8 cellular contexts compared by ENCODE assay signal in the genomic region with DNA sequence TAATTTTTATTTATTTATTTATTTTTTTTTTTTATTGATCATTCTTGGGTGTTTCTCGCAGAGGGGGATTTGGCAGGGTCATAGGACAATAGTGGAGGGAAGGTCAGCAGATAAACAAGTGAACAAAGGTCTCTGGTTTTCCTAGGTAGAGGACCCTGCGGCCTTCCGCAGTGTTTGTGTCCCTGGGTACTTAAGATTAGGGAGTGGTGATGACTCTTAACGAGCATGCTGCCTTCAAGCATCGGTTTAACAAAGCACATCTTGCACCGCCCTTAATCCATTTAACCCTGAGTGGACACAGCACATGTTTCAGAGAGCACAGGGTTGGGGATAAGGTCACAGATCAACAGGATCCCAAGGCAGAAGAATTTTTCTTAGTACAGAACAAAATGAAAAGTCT. TPM values are rescaled to one million over a fixed set of nuclear protein-coding genes. Genes with fewer than 3 reads are reported as not detected.
DNase-seq lines count a peak whose midpoint lies in the region; ATAC-seq, FAIRE-seq and TF ChIP-seq lines count a peak whose summit lies in the region.
"Not testable (repeated sequence)": the region's sequence is repeated elsewhere in the genome, so short reads cannot be mapped to it uniquely, and the experiment has no call there.

No MANE protein-coding gene starts in this region.

- not testable (repeated sequence) for H3K79me2 ChIP-seq in HepG2 (ENCODE audit: insufficient read depth, low read length)

- H2AFZ ChIP-seq in HepG2 (ENCODE audit: low read length): not testable (repeated sequence)

- peaks cover 11% of the 10 kb centered on the region for H3K4me1 ChIP-seq in HepG2 (ENCODE audit: insufficient read depth, low read length)
- not testable (repeated sequence) for H3K4me1 ChIP-seq in tibial artery

- in situ Hi-C loops in HepG2 (cut with HindIII; ENCODE audit: extremely low pct_ligation_motif_present, low pct_unique_long_range_greater_than_20kb): not testable (repeated sequence)

- peak overlapping the region; percentile 98; the same call in 1 of the 2 replicates for H3K4me2 ChIP-seq in HepG2 (ENCODE audit: low read depth, low read length)

- H3K27ac ChIP-seq in HepG2 (ENCODE audit: extremely low read length, insufficient read depth, low read length); tibial artery: not testable (repeated sequence)

- not testable (repeated sequence) for H3K9ac ChIP-seq in HepG2 (ENCODE audit: insufficient read depth, low read depth, low read length)

- H4K20me1 ChIP-seq in HepG2 (ENCODE audit: insufficient read depth, low read length): not testable (repeated sequence)

- not testable (repeated sequence) for H3K36me3 ChIP-seq in bronchial epithelial cell (ENCODE audit: control insufficient read depth, insufficient read depth, low read length); HepG2 (replicated peaks in 1 of 2; ENCODE audit: control insufficient read depth in 1 of 2, insufficient read depth in 2 of 2, low read length in 2 of 2); tibial artery

- not testable (repeated sequence) for H3K27ac Mint-ChIP-seq in HFFc6

- not testable (repeated sequence) for TF ChIP-seq EP300 in HepG2 (IDR thresholded peaks at IDR 0.05; ENCODE audit: low read depth in 2 of 2, low read length in 2 of 2); HepG2 (CRISPR knock-in tag; IDR thresholded peaks at IDR 0.05; ENCODE audit: borderline replicate concordance)

- not testable (repeated sequence) for FAIRE-seq in bronchial epithelial cell (lab: Jason Lieb, UNC); HepG2 (lab: Jason Lieb, UNC)

- not testable (repeated sequence) for TF ChIP-seq RAD21 in HepG2 (CRISPR knock-in tag; IDR thresholded peaks at IDR 0.05)

- POLR2A ChIA-PET in HepG2 (lab: Yijun Ruan, JAX): not testable (repeated sequence)

- ATAC-seq in HepG2: not testable (repeated sequence)

- not testable (repeated sequence) for H3K9me3 Mint-ChIP-seq in HFFc6

- H3K4me3 ChIP-seq in AG09309 (ENCODE audit: control insufficient read depth, low read depth, low read length) (peak overlapping the region; percentile 42), WI38 (ENCODE audit: low read depth, low read length) (peak overlapping the region; percentile 62; the same call in 1 of the 2 replicates), bronchial epithelial cell (ENCODE audit: low read depth, low read length) (peak overlapping the region; percentile 45), fibroblast of mammary gland (ENCODE audit: control insufficient read depth, low read depth, low read length) (peak overlapping the region; percentile 49), HepG2 (replicated peaks in 1 of 3; ENCODE audit: insufficient read depth in 1 of 3, low read depth in 2 of 3, low read length in 3 of 3) (peak overlapping the region in 1 of 3 experiments; percentile 77; a peak in 3 of 6 replicates), retinal pigment epithelial cell (ENCODE audit: low read length) (peak overlapping the region; percentile 61), tibial artery (peak overlapping the region; percentile 56 to 65)

- not testable (repeated sequence) for TF ChIP-seq POLR2A in HepG2 (IDR thresholded peaks at IDR 0.05; ENCODE audit: insufficient read depth in 1 of 2, low read depth in 2 of 2, low read length in 2 of 2)

- 14% methylated on average over 6 of the region's 6 CpGs for WGBS in HepG2 (ENCODE audit: low lambda C conversion rate)

- DNase-seq in AG09309 (ENCODE audit: low read depth); HFFc6; bronchial epithelial cell (ENCODE audit: low read depth); fibroblast of mammary gland (ENCODE audit: low read depth); HepG2 (ENCODE audit: low spot score); retinal pigment epithelial cell (ENCODE audit: low read depth); tibial artery: not testable (repeated sequence)

- intact Hi-C loops in HepG2 (cut with micrococcal nuclease; ENCODE audit: unreplicated experiment); tibial artery (cut with DNase I; ENCODE audit: low total_unique reads): not testable (repeated sequence)

- CTCF ChIA-PET in HepG2 (lab: Yijun Ruan, JAX; ENCODE audit: low intra/inter-chr PET ratio, low total read pairs): not testable (repeated sequence)

- TF ChIP-seq CTCF in AG09309 (IDR thresholded peaks at IDR 0.05; ENCODE audit: control insufficient read depth, insufficient read depth, low read depth, low read length, missing control alignments); HFFc6 (IDR thresholded peaks at IDR 0.05); WI38 (IDR thresholded peaks at IDR 0.05; ENCODE audit: low read depth, low read length); bronchial epithelial cell (IDR thresholded peaks at IDR 0.05; ENCODE audit: insufficient read depth, low read length, severe bottlenecking); fibroblast of mammary gland (conservative IDR thresholded peaks at IDR 0.05; ENCODE audit: control insufficient read depth, insufficient read depth, low read depth, low read length); HepG2 (CRISPR knock-in tag; IDR thresholded peaks at IDR 0.05); retinal pigment epithelial cell (conservative IDR thresholded peaks at IDR 0.05; ENCODE audit: low read depth, low read length); tibial artery (IDR thresholded peaks at IDR 0.05): not testable (repeated sequence)

- H3K36me3 Mint-ChIP-seq in HFFc6 (ENCODE audit: low read depth): not testable (repeated sequence)

- BruUV-seq in HepG2 (replicated peaks; lab: Mats Ljungman, UMichigan): not testable (repeated sequence)

- H3K27me3 ChIP-seq in bronchial epithelial cell (ENCODE audit: control insufficient read depth, insufficient read depth, low read length); tibial artery: not testable (repeated sequence)
- H3K27me3 ChIP-seq in HepG2 (ENCODE audit: control insufficient read depth in 1 of 2, insufficient read depth in 2 of 2, low read length in 2 of 2): peaks cover 5 to 30% of the 10 kb centered on the region in 2 experiments; a peak in 3 of 5 replicates

- H3K4me1 Mint-ChIP-seq in HFFc6 (ENCODE audit: low read depth): peaks cover 22% of the 10 kb centered on the region

- peak overlapping the region; percentile 85 for H3K4me3 Mint-ChIP-seq in HFFc6

- H3K9me3 ChIP-seq in HepG2 (ENCODE audit: low read length); tibial artery: not testable (repeated sequence)

- not testable (repeated sequence) for H3K27me3 Mint-ChIP-seq in HFFc6 (ENCODE audit: insufficient read depth)

RNA-seq across cellular contexts. Expression of a gene that starts 8.8 kb away (rescaled TPM):
- 10 to 100 TPM in 3 of 6 experiments, 1 to 10 TPM in 3; 9.4 to 10.6 (median 9.9) TPM for total RNA-seq in HFFc6 (2021; fragmentation: NEBNext Ultra II Directional; extraction: Animal tissue kit (Norgen Biotek cat#: 25700))
- total RNA-seq in bronchial epithelial cell (19.2 and 32.6 TPM in 2 replicates), HepG2 (2016; rRNA removed; fragmentation: Illumina TruSeq; extraction: Trizol) (15.3 and 16.3 TPM in 2 replicates)
- 14.7 and 15.7 TPM in 2 replicates for total RNA-seq in HepG2 (2016; cell fraction: cytosol; rRNA removed; fragmentation: Illumina TruSeq; extraction: Trizol; ENCODE audit: low read depth)
- total RNA-seq in HepG2 (2016; cell fraction: insoluble cytoplasmic fraction; rRNA removed; fragmentation: Illumina TruSeq; extraction: Trizol): 14.5 and 14.7 TPM in 2 replicates
- total RNA-seq in HepG2 (2016; cell fraction: membrane; rRNA removed; fragmentation: Illumina TruSeq; extraction: Trizol): 22.4 and 23.5 TPM in 2 replicates
- total RNA-seq in HepG2 (2016; cell fraction: nucleus; rRNA removed; fragmentation: Illumina TruSeq; extraction: Trizol): 7.6 and 10.7 TPM in 2 replicates
- 20.9 and 22.5 TPM in 2 replicates for polyA plus RNA-seq in HepG2 (2011; rRNA removed)
- polyA plus RNA-seq in HepG2 (2011; cell fraction: cytosol; rRNA removed): 20.2 and 22.7 TPM in 2 replicates
- 11.4 and 11.8 TPM in 2 replicates for polyA plus RNA-seq in HepG2 (2011; cell fraction: nucleus; rRNA removed)
- polyA plus RNA-seq in HepG2 (2012): 10.1 and 14.4 TPM in 2 replicates
- 9.8 and 10.0 TPM in 2 replicates for polyA plus RNA-seq in HepG2 (2016; cell fraction: cytosol; fragmentation: Illumina TruSeq; extraction: Trizol; ENCODE audit: low read depth)
- 17.6 and 20.6 TPM in 2 replicates for polyA plus RNA-seq in HepG2 (2016; cell fraction: insoluble cytoplasmic fraction; fragmentation: Illumina TruSeq; extraction: Trizol; ENCODE audit: low read depth)
- polyA plus RNA-seq in HepG2 (2016; cell fraction: membrane; fragmentation: Illumina TruSeq; extraction: Trizol; ENCODE audit: low read depth): 19.3 and 20.2 TPM in 2 replicates
- polyA plus RNA-seq in HepG2 (2016; cell fraction: nucleus; fragmentation: Illumina TruSeq; extraction: Trizol; ENCODE audit: insufficient read depth, low read depth): 13.4 and 15.4 TPM in 2 replicates
- polyA minus RNA-seq in HepG2 (2011; rRNA and poly(A)+ RNA removed; ENCODE audit: low replicate concordance): 14.9 and 40.6 TPM in 2 replicates
- polyA minus RNA-seq in HepG2 (2011; cell fraction: cytosol; rRNA and poly(A)+ RNA removed): 18.2 and 22.4 TPM in 2 replicates
- polyA minus RNA-seq in HepG2 (2011; cell fraction: nucleus; rRNA and poly(A)+ RNA removed): 13.1 and 17.9 TPM in 2 replicates
